9 cellular contexts compared by ENCODE assay signal in the genomic region with DNA sequence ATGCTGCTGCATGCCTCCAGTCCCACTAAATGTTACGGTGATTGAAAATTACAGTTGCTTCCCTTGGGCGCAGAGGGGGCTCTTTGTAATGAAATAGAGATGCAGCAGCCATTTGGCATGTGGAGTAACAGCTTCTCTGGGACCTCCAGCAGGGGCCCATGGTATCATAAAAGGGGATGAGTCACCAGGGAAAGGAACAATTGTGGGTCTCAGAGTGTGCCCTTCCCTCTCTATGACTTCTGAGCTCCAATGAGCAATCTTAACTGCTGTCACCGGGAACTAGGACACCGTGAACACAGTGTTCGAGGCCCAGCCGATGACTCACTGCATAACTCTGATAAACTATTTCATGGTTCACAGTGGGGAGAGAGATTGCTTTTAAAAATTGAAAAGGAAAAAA.
DNase-seq lines count a peak whose midpoint lies in the region; ATAC-seq, FAIRE-seq and TF ChIP-seq lines count a peak whose summit lies in the region.
"Had no signal": no experiment of that assay in that cellular context is flagged by ENCODE, and none has a peak within 500 bp of the region (broad histone marks: within the 10 kb centered on the region; RNA-seq: fewer than 3 reads in every experiment).

No MANE protein-coding gene starts in this region.

- TF ChIP-seq EP300 in A549 (IDR thresholded peaks at IDR 0.05), result no peak

- no peak for FAIRE-seq in A549 (lab: Jason Lieb, UNC)

- peak overlapping the region; percentile 76 to 81; a peak in 4 of 6 replicates for H3K27ac ChIP-seq in A549

- H3K36me3 Mint-ChIP-seq in HFFc6 (ENCODE audit: low read depth), result no peaks in the 10 kb centered on the region; the same call in 1 of the 2 replicates
- no peaks in the 10 kb centered on the region for H3K36me3 Mint-ChIP-seq in activated CD8-positive, alpha-beta T cell treated with anti-CD3 and anti-CD28 coated beads, Interleukin-2, amount 10 ng/mL, durations not matched to agents 7 days and 5 days (ENCODE audit: low read depth)

- H3K27me3 Mint-ChIP-seq in HFFc6 (ENCODE audit: insufficient read depth), result no peaks in the 10 kb centered on the region; the same call in 1 of the 2 replicates
- peaks cover 6% of the 10 kb centered on the region for H3K27me3 Mint-ChIP-seq in activated CD8-positive, alpha-beta T cell treated with anti-CD3 and anti-CD28 coated beads, Interleukin-2, amount 10 ng/mL, durations not matched to agents 7 days and 5 days (ENCODE audit: low read depth)
- H3K27me3 Mint-ChIP-seq: dendritic cell treated with granulocyte-macrophage colony-stimulating factor and Interleukin-4, amounts not matched to agents 40 ng/mL and 50 ng/mL, for 4 days had no signal

- peaks cover 41% of the 10 kb centered on the region for H3K4me1 Mint-ChIP-seq in HFFc6 (ENCODE audit: low read depth)
- H3K4me1 Mint-ChIP-seq in activated CD8-positive, alpha-beta T cell treated with anti-CD3 and anti-CD28 coated beads, Interleukin-2, amount 10 ng/mL, durations not matched to agents 7 days and 5 days (ENCODE audit: low read depth), result peaks cover 6% of the 10 kb centered on the region

- H3K9me3 Mint-ChIP-seq in HFFc6, result no peaks in the 10 kb centered on the region; the same call in 1 of the 2 replicates
- no peaks in the 10 kb centered on the region for H3K9me3 Mint-ChIP-seq in activated CD8-positive, alpha-beta T cell treated with anti-CD3 and anti-CD28 coated beads, Interleukin-2, amount 10 ng/mL, durations not matched to agents 7 days and 5 days (ENCODE audit: insufficient read depth)

- DNase-seq in A549 (ENCODE audit: low read depth in 1 of 2, low spot score in 1 of 2) (peak; percentile 23 to 36), HFFc6 (peak; percentile 64), amniotic epithelial cell (ENCODE audit: low read depth) (peak; percentile 63), iPS DF 19.7 (ENCODE audit: low read depth, low spot score) (peak; percentile 33)
- no peak for DNase-seq in activated CD8-positive, alpha-beta T cell treated with anti-CD3 and anti-CD28 coated beads, Interleukin-2, amount 10 ng/mL, durations not matched to agents 7 days and 5 days
- DNase-seq in effector CD8-positive, alpha-beta T cell (lab: John Stamatoyannopoulos, UW), result no peak

- CTCF ChIA-PET in A549 (lab: Yijun Ruan, JAX), result no interaction called here
- CTCF ChIA-PET in activated CD8-positive, alpha-beta T cell treated with anti-CD3 and anti-CD28 coated beads, Interleukin-2, amount 10 ng/mL, durations not matched to agents 7 days and 5 days (lab: Charles Lee), result no interaction called here

- peak overlapping the region; percentile 84 for H3K4me2 ChIP-seq in A549

- H3K4me3 Mint-ChIP-seq in HFFc6, result peak overlapping the region; percentile 77
- H3K4me3 Mint-ChIP-seq in activated CD8-positive, alpha-beta T cell treated with anti-CD3 and anti-CD28 coated beads, Interleukin-2, amount 10 ng/mL, durations not matched to agents 7 days and 5 days, result no peak overlapping the region
- H3K4me3 Mint-ChIP-seq: dendritic cell treated with granulocyte-macrophage colony-stimulating factor and Interleukin-4, amounts not matched to agents 40 ng/mL and 50 ng/mL, for 4 days had no signal

- POLR2A ChIA-PET in A549 (lab: Yijun Ruan, JAX), result no interaction called here
- POLR2A ChIA-PET in activated CD8-positive, alpha-beta T cell treated with anti-CD3 and anti-CD28 coated beads, Interleukin-2, amount 10 ng/mL, durations not matched to agents 7 days and 5 days (lab: Charles Lee), result no interaction called here

- TF ChIP-seq CTCF in A549 (IDR thresholded peaks at IDR 0.05), result no peak
- no peak for TF ChIP-seq CTCF in HFFc6 (IDR thresholded peaks at IDR 0.05)

- no peaks in the 10 kb centered on the region for H3K9me3 ChIP-seq in A549

- peak overlapping the region; percentile 89 for H3K27ac Mint-ChIP-seq in HFFc6
- no peak overlapping the region for H3K27ac Mint-ChIP-seq in activated CD8-positive, alpha-beta T cell treated with anti-CD3 and anti-CD28 coated beads, Interleukin-2, amount 10 ng/mL, durations not matched to agents 7 days and 5 days
- H3K27ac Mint-ChIP-seq: dendritic cell treated with granulocyte-macrophage colony-stimulating factor and Interleukin-4, amounts not matched to agents 40 ng/mL and 50 ng/mL, for 4 days had no signal

- WGBS in A549 (ENCODE audit: missing lambda C conversion rate), result 36% methylated on average over 6 of the region's 6 CpGs

- TF ChIP-seq RAD21 in A549 (conservative IDR thresholded peaks at IDR 0.05 in 1 of 2, IDR thresholded peaks at IDR 0.05 in 1 of 2), result no peak

- no peak for TF ChIP-seq POLR2A in A549 (IDR thresholded peaks at IDR 0.05; ENCODE audit: low read length)

- H3K4me3 ChIP-seq in A549, result peak overlapping the region; percentile 30; the same call in 1 of the 3 replicates

- ATAC-seq in A549 (peak; percentile 84 to 89), HG02938 (IDR thresholded peaks at IDR 0.05; ENCODE audit: unreplicated experiment) (no peak), HG03097 (IDR thresholded peaks at IDR 0.05; ENCODE audit: low FRiP score, unreplicated experiment) (no peak)
- ATAC-seq in activated CD8-positive, alpha-beta T cell treated with anti-CD3 and anti-CD28 coated beads, Interleukin-2, amount 10 ng/mL, durations not matched to agents 7 days and 5 days, result no peak

- peaks cover 24% of the 10 kb centered on the region for H3K4me1 ChIP-seq in A549

TF ChIP-seq in A549, 52 proteins besides CTCF, POLR2A, EP300 and RAD21:
- peak; percentile 37; the same call in 1 of the 2 replicates for TF ChIP-seq FOSL2 (IDR thresholded peaks at IDR 0.05)
- peak; percentile 74 for TF ChIP-seq FOSL2 (CRISPR knock-in tag; IDR thresholded peaks at IDR 0.05)
- no peak for TF ChIP-seq CHD4 (IDR thresholded peaks at IDR 0.05; ENCODE audit: borderline replicate concordance)
- no peak for TF ChIP-seq HOXB13 (CRISPR knock-in tag; IDR thresholded peaks at IDR 0.05; ENCODE audit: low read depth)

Comparison
In these comparisons a context has a peak if more than half of its experiments do, and no peak if none do; other contexts are left out.
1. ATAC-seq: peak in A549 (2 of 2); none in activated CD8-positive, alpha-beta T cell treated with anti-CD3 and anti-CD28 coated beads, Interleukin-2, amount 10 ng/mL, durations not matched to agents 7 days and 5 days (single experiment), HG02938 (single experiment) and HG03097 (single experiment).
2. DNase-seq: peak in A549 (2 of 2), HFFc6 (single experiment), amniotic epithelial cell (single experiment) and iPS DF 19.7 (single experiment); none in activated CD8-positive, alpha-beta T cell treated with anti-CD3 and anti-CD28 coated beads, Interleukin-2, amount 10 ng/mL, durations not matched to agents 7 days and 5 days (single experiment) and effector CD8-positive, alpha-beta T cell (single experiment).